In genomic region chr1:31750858-31751638, GRCh38 we compare ENCODE assay signal across 1 cellular context.
TF ChIP-seq lines count a peak whose summit lies in the region.

No MANE protein-coding gene starts in this region.

TF ChIP-seq in K562, 482 proteins besides CTCF, POLR2A, EP300 and RAD21 (continued from another document):
- no peak for TF ChIP-seq IRF9 (tag; IDR thresholded peaks at IDR 0.05)
- TF ChIP-seq MEIS2 (IDR thresholded peaks at IDR 0.05; ENCODE audit: partially characterized antibody), result peak; percentile 72
- no peak for TF ChIP-seq PHB (CRISPR knock-in tag; IDR thresholded peaks at IDR 0.05)
- TF ChIP-seq L3MBTL2 (IDR thresholded peaks at IDR 0.05), result peak; percentile 68
- TF ChIP-seq PKNOX1 (IDR thresholded peaks at IDR 0.05), result peak; percentile 59
- TF ChIP-seq GATA2 (CRISPR knock-in tag; IDR thresholded peaks at IDR 0.05), result 0 out of 2 replicates have a peak, but pooled peaks have one; percentile 14
- TF ChIP-seq, protein P1, sequence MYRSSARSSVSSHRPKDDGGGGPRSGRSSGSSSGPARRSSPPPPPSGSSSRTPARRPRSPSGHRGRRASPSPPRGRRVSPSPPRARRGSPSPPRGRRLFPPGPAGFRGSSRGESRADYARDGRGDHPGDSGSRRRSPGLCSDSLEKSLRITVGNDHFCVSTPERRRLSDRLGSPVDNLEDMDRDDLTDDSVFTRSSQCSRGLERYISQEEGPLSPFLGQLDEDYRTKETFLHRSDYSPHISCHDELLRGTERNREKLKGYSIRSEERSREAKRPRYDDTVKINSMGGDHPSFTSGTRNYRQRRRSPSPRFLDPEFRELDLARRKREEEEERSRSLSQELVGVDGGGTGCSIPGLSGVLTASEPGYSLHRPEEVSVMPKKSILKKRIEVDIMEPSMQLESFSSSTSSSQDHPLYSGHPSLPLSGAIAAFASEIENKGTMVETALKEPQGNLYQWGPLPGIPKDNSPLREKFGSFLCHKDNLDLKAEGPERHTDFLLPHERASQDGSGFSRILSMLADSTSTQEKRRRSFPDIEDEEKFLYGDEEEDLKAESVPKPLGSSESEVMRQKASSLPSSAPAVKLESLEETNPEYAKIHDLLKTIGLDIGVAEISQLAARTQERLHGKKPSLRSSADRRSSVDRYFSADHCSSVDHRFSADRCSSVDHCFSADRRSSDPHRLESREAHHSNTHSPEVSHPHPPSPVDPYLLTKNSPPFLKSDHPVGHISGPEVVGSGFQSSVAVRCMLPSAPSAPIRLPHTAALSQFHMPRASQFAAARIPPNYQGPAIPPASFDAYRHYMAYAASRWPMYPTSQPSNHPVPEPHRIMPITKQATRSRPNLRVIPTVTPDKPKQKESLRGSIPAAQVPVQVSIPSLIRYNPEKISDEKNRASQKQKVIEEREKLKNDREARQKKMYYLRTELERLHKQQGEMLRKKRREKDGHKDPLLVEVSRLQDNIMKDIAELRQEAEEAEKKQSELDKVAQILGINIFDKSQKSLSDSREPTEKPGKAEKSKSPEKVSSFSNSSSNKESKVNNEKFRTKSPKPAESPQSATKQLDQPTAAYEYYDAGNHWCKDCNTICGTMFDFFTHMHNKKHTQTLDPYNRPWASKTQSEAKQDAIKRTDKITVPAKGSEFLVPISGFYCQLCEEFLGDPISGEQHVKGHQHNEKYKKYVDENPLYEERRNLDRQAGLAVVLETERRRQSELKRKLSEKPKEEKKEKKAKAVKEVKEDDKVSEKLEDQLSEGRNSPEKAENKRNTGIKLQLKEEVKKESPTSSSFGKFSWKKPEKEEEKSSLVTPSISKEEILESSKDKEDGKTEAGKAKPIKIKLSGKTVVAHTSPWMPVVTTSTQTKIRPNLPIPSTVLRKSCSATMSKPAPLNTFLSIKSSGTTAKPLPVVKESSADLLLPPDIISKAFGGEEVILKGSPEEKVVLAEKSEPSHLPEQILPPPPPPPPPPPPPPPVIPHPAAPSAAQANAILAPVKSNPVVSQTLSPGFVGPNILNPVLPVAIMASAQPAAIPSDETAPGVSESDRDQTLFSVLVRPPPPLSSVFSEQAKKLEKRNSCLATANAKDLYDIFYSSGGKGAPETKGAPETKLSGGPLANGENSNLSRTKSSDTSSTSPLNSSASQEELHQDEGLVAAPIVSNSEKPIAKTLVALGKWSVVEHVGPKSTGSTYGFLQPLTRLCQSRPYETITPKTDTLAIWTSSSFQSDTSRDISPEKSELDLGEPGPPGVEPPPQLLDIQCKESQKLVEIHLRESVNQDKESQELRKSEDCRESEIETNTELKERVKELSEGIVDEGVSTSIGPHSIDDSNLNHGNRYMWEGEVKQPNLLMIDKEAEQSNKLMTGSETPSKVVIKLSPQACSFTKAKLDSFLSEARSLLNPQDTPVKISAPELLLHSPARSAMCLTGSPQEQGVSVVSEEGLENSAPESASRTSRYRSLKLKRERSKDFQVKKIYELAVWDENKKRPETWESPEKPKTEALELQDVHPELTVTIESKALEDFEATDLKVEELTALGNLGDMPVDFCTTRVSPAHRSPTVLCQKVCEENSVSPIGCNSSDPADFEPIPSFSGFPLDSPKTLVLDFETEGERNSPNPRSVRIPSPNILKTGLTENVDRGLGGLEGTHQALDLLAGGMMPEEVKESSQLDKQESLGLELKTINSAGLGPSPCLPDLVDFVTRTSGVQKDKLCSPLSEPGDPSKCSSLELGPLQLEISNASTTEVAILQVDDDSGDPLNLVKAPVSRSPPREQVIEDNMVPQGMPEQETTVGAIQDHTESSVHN (IDR thresholded peaks at IDR 0.05; ENCODE audit: borderline replicate concordance in 1 of 2, low read depth in 1 of 2), result no peak
- TF ChIP-seq FUS (optimal IDR thresholded peaks at IDR 0.05; ENCODE audit: low read depth, low read length), result no peak
- TF ChIP-seq XRCC3 (IDR thresholded peaks at IDR 0.05), result no peak
